Comparison of ENCODE assay signal across 20 cellular contexts in genomic region chr19:46461537-46461936, GRCh38.
A peak's percentile ranks its signal among the peaks of the same experiment; 100 is the strongest.
DNase-seq lines count a peak whose midpoint lies in the region; ATAC-seq and TF ChIP-seq lines count a peak whose summit lies in the region.
"Had no signal": no experiment of that assay in that cellular context is flagged by ENCODE, and none has a peak within 500 bp of the region (broad histone marks: within the 10 kb centered on the region; RNA-seq: fewer than 3 reads in every experiment).

No MANE protein-coding gene starts in this region.

- no peak for TF ChIP-seq CTCF in astrocyte of the spinal cord (IDR thresholded peaks at IDR 0.05; ENCODE audit: low read depth, low read length)

- H3K4me3 ChIP-seq in astrocyte of the spinal cord (ENCODE audit: low read depth, low read length) = no peak overlapping the region
- H3K4me3 ChIP-seq: adrenal gland, dorsolateral prefrontal cortex, GM23338 had no signal

- no peak for ATAC-seq in stimulated activated naive CD8-positive, alpha-beta T cell treated with anti-CD3 and anti-CD28 coated beads, Interleukin-15, Interleukin-2, amounts not matched to agents 100 U/mL and 50 U/mL, for 24 hours
- no peak for ATAC-seq in HG03139 (IDR thresholded peaks at IDR 0.05; ENCODE audit: unreplicated experiment)
- ATAC-seq: GM23338; left colon; Right ventricle myocardium inferior; stimulated activated effector memory CD8-positive, alpha-beta T cell treated with anti-CD3 and anti-CD28 coated beads, Interleukin-12 subunit alpha, Interleukin-12 subunit beta, amount 100 ng/mL, for 72 hours had no signal

- in situ Hi-C loops in astrocyte of the spinal cord (cut with HindIII; ENCODE audit: low sequenced_read_pairs) = no loop called here

- DNase-seq in DMS79 treated with DMSO at 0.1 percent for 48 hours (lab: John Stamatoyannopoulos, UW) (peak; percentile 20), NCI-H1694 (lab: John Stamatoyannopoulos, UW) (peak; percentile 16), astrocyte of the spinal cord (ENCODE audit: low read depth, low spot score) (peak; percentile 15), retina (peak; percentile 22), LoVo (ENCODE audit: low spot score) (no peak)
- DNase-seq in stimulated activated naive CD8-positive, alpha-beta T cell treated with anti-CD3 and anti-CD28 coated beads, Interleukin-15, Interleukin-2, amounts not matched to agents 100 U/mL and 50 U/mL, for 24 hours = no peak
- DNase-seq: activated CD4-positive, alpha-beta memory T cell treated with anti-CD3 and anti-CD28 coated beads, Interleukin-2, amount 10 ng/mL, durations not matched to agents 7 days and 5 days; activated CD8-positive, alpha-beta memory T cell treated with anti-CD3 and anti-CD28 coated beads, Interleukin-2, amount 50 U/mL, for 4 hours; activated naive CD4-positive, alpha-beta T cell treated with Interleukin-2 at 50 U/mL for 16 hours; adrenal gland; hypothalamus; left colon; NCI-H1436; NCI-H2107; substantia nigra had no signal

Comparison
In these comparisons a context has a peak if more than half of its experiments do, and no peak if none do; other contexts are left out.
1. DNase-seq: peak in DMS79 treated with DMSO at 0.1 percent for 48 hours (single experiment), NCI-H1694 (single experiment), astrocyte of the spinal cord (single experiment) and retina (single experiment); none in stimulated activated naive CD8-positive, alpha-beta T cell treated with anti-CD3 and anti-CD28 coated beads, Interleukin-15, Interleukin-2, amounts not matched to agents 100 U/mL and 50 U/mL, for 24 hours (single experiment) and LoVo (single experiment).